20 cellular contexts compared by ENCODE assay signal in the genomic region with DNA sequence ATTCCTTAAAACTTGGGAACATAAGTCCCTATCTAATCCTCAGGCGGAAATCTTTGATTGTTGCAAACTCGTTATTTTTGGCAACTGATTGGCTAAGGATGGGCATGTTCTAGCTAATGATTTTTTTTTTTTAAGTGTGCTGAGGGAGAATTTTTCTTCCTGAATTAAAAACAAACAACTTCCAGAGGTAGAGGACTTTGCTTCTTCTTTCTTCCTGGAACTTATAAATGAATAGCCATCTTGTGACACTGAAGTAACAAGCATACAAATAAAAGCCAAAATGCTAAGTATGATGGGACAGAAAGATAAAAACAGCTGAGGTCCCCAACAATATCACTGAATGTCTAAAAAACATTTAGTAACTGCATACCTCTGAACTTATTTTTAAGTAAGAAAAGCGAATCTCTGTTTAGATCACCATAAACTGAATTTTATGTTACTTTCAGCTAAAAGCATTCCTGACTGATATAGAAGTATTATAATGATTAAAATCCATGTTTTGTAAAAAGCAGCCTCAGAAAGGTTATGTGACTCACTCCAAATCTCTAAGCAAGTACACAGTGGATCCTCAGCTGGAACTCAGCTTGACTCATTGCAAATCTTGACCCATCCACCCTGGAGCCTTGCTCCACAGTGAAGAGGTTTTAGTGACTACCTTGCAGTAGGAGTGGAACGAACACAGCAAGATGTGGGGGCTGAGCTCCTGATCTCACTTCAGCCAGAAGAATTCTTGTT.
A peak's percentile ranks its signal among the peaks of the same experiment; 100 is the strongest.
DNase-seq lines count a peak whose midpoint lies in the region; ATAC-seq and TF ChIP-seq lines count a peak whose summit lies in the region.
"Had no signal": no experiment of that assay in that cellular context is flagged by ENCODE, and none has a peak within 500 bp of the region (broad histone marks: within the 10 kb centered on the region; RNA-seq: fewer than 3 reads in every experiment).

No MANE protein-coding gene starts in this region.

- peaks cover 29% of the 10 kb centered on the region for H3K27me3 Mint-ChIP-seq in activated T-helper 17 cell treated with anti-CD3 and anti-CD28 coated beads, Interleukin-2, amount 50 U/mL, for 72 hours
- H3K27me3 Mint-ChIP-seq: dendritic cell treated with granulocyte-macrophage colony-stimulating factor and Interleukin-4, amounts not matched to agents 40 ng/mL and 50 ng/mL, for 4 days had no signal

- DNase-seq in EH (ENCODE audit: low read depth) (peak; percentile 83), RWPE2 (ENCODE audit: low spot score) (no peak), fibroblast of gingiva (ENCODE audit: low read depth) (peak; percentile 56), omental fat pad (ENCODE audit: low spot score) (no peak), activated gamma-delta T cell (lab: John Stamatoyannopoulos, UW) (no peak), DMS79 treated with DMSO at 0.1 percent for 48 hours (lab: John Stamatoyannopoulos, UW) (no peak)
- DNase-seq in effector memory CD4-positive, alpha-beta T cell = no peak
- DNase-seq: activated CD4-positive, alpha-beta T cell treated with anti-CD3 and anti-CD28 coated beads for 1 hour; gastrocnemius medialis; NCI-H748 treated with DMSO at 0.1 percent for 48 hours; nucleus accumbens; Peyer's patch; stimulated activated naive CD8-positive, alpha-beta T cell treated with anti-CD3 and anti-CD28 coated beads, Interleukin-15, Interleukin-2, amounts not matched to agents 100 U/mL and 50 U/mL, for 24 hours; T-helper 1 cell had no signal

- no peaks in the 10 kb centered on the region for H3K27me3 ChIP-seq in RWPE2 (ENCODE audit: insufficient read depth, poor library complexity, severe bottlenecking)
- no peaks in the 10 kb centered on the region for H3K27me3 ChIP-seq in effector memory CD4-positive, alpha-beta T cell (replicated peaks; ENCODE audit: control insufficient read depth, insufficient read depth, low read length, poor library complexity, severe bottlenecking)
- H3K27me3 ChIP-seq: BLaER1, gastrocnemius medialis, Peyer's patch had no signal

- no peaks in the 10 kb centered on the region for H3K9me3 ChIP-seq in RWPE2 (ENCODE audit: severe bottlenecking)
- H3K9me3 ChIP-seq in effector memory CD4-positive, alpha-beta T cell (ENCODE audit: control insufficient read depth, low read length) = no peaks in the 10 kb centered on the region
- H3K9me3 ChIP-seq: BLaER1, gastrocnemius medialis, Peyer's patch had no signal

- H3K4me3 ChIP-seq in RWPE2 (ENCODE audit: severe bottlenecking) = no peak overlapping the region
- H3K4me3 ChIP-seq in effector memory CD4-positive, alpha-beta T cell (ENCODE audit: insufficient read depth, low read depth, low read length, poor library complexity, severe bottlenecking) = no peak overlapping the region
- H3K4me3 ChIP-seq: BLaER1, gastrocnemius medialis, Peyer's patch, skin epidermis had no signal

- no peak overlapping the region for H3K4me3 Mint-ChIP-seq in activated T-helper 17 cell treated with anti-CD3 and anti-CD28 coated beads, Interleukin-2, amount 50 U/mL, for 72 hours
- H3K4me3 Mint-ChIP-seq: activated naive CD8-positive, alpha-beta T cell; dendritic cell treated with granulocyte-macrophage colony-stimulating factor and Interleukin-4, amounts not matched to agents 40 ng/mL and 50 ng/mL, for 4 days had no signal

- no peaks in the 10 kb centered on the region for H3K36me3 Mint-ChIP-seq in activated T-helper 17 cell treated with anti-CD3 and anti-CD28 coated beads, Interleukin-2, amount 50 U/mL, for 72 hours (ENCODE audit: low read depth)
- H3K36me3 Mint-ChIP-seq: activated naive CD8-positive, alpha-beta T cell had no signal

- H3K4me1 ChIP-seq in RWPE2 (ENCODE audit: insufficient read depth, poor library complexity, severe bottlenecking) = peaks cover 16% of the 10 kb centered on the region
- no peaks in the 10 kb centered on the region for H3K4me1 ChIP-seq in effector memory CD4-positive, alpha-beta T cell (ENCODE audit: control insufficient read depth, insufficient read depth, low read length, poor library complexity, severe bottlenecking)
- H3K4me1 ChIP-seq: gastrocnemius medialis, Peyer's patch had no signal

- H3K27ac Mint-ChIP-seq in activated T-helper 17 cell treated with anti-CD3 and anti-CD28 coated beads, Interleukin-2, amount 50 U/mL, for 72 hours = no peak overlapping the region
- H3K27ac Mint-ChIP-seq: activated naive CD8-positive, alpha-beta T cell; dendritic cell treated with granulocyte-macrophage colony-stimulating factor and Interleukin-4, amounts not matched to agents 40 ng/mL and 50 ng/mL, for 4 days had no signal

- ATAC-seq in RWPE2 (ENCODE audit: low read depth) (peak; percentile 80), omental fat pad (ENCODE audit: low FRiP score) (peak; percentile 76)
- no peak for ATAC-seq in activated T-helper 17 cell treated with anti-CD3 and anti-CD28 coated beads, Interleukin-2, amount 50 U/mL, for 72 hours (replicated peaks)
- ATAC-seq: gastrocnemius medialis; HCT116; stimulated activated naive CD8-positive, alpha-beta T cell treated with anti-CD3 and anti-CD28 coated beads, Interleukin-15, Interleukin-2, amounts not matched to agents 100 U/mL and 50 U/mL, for 24 hours had no signal

- H3K4me1 Mint-ChIP-seq in activated T-helper 17 cell treated with anti-CD3 and anti-CD28 coated beads, Interleukin-2, amount 50 U/mL, for 72 hours = no peaks in the 10 kb centered on the region

- no peaks in the 10 kb centered on the region for H3K9me3 Mint-ChIP-seq in activated T-helper 17 cell treated with anti-CD3 and anti-CD28 coated beads, Interleukin-2, amount 50 U/mL, for 72 hours
- H3K9me3 Mint-ChIP-seq: dendritic cell treated with granulocyte-macrophage colony-stimulating factor and Interleukin-4, amounts not matched to agents 40 ng/mL and 50 ng/mL, for 4 days had no signal

- H3K36me3 ChIP-seq in RWPE2 (ENCODE audit: low read depth) = no peaks in the 10 kb centered on the region
- H3K36me3 ChIP-seq in effector memory CD4-positive, alpha-beta T cell (ENCODE audit: control insufficient read depth, insufficient read depth, low read length) = no peaks in the 10 kb centered on the region
- H3K36me3 ChIP-seq: BLaER1, gastrocnemius medialis, Peyer's patch had no signal

- H3K27ac ChIP-seq in RWPE2 (ENCODE audit: poor library complexity, severe bottlenecking) = peak overlapping the region; percentile 21
- H3K27ac ChIP-seq in effector memory CD4-positive, alpha-beta T cell (ENCODE audit: insufficient read depth, low read length, poor library complexity, severe bottlenecking) = no peak overlapping the region
- H3K27ac ChIP-seq: BLaER1, gastrocnemius medialis, Peyer's patch, skin epidermis had no signal

- TF ChIP-seq CTCF in RWPE2 (IDR thresholded peaks at IDR 0.05; ENCODE audit: poor library complexity, severe bottlenecking) = no peak
- no peak for TF ChIP-seq CTCF in omental fat pad (IDR thresholded peaks at IDR 0.05)

Comparison
In these comparisons a context has a peak if more than half of its experiments do, and no peak if none do; other contexts are left out.
1. DNase-seq: peak in EH (single experiment) and fibroblast of gingiva (single experiment); none in RWPE2 (single experiment), omental fat pad (single experiment), activated gamma-delta T cell (single experiment), effector memory CD4-positive, alpha-beta T cell (0 of 3) and DMS79 treated with DMSO at 0.1 percent for 48 hours (single experiment).